14 cellular contexts compared by ENCODE assay signal in genomic region chr17:66364508-66365203, GRCh38.
DNase-seq lines count a peak whose midpoint lies in the region; ATAC-seq lines count a peak whose summit lies in the region.
"Had no signal": no experiment of that assay in that cellular context is flagged by ENCODE, and none has a peak within 500 bp of the region (broad histone marks: within the 10 kb centered on the region; RNA-seq: fewer than 3 reads in every experiment).

No MANE protein-coding gene starts in this region.

- no peak for DNase-seq in activated T-cell treated with anti-CD3 and anti-CD28 coated beads, Interleukin-2, amount 50 U/mL, for 24 hours
- DNase-seq in activated T-cell treated with anti-CD3 and anti-CD28 coated beads for 4 hours, result no peak
- peak; percentile 56 for DNase-seq in stimulated activated CD8-positive, alpha-beta memory T cell treated with anti-CD3 and anti-CD28 coated beads, Interleukin-4, amount 100 ng/mL, for 48 hours
- DNase-seq: KG1; left ventricle myocardium inferior; NCI-H1105; NCI-H2171; psoas muscle; stimulated activated CD4-positive, alpha-beta T cell treated with anti-CD3 and anti-CD28 coated beads, Interleukin-12 subunit alpha, Interleukin-12 subunit beta, amount 100 ng/mL, for 4 hours had no signal

- H3K27ac ChIP-seq in KOPT-K1 (ENCODE audit: low read depth, low read length, poor library complexity, severe bottlenecking), result peak overlapping the region; percentile 29
- H3K27ac ChIP-seq: left ventricle myocardium inferior, psoas muscle had no signal

- peak; percentile 67 for ATAC-seq in activated T-helper 17 cell treated with anti-CD3 and anti-CD28 coated beads, Interleukin-2, amount 50 U/mL, for 72 hours (replicated peaks)
- ATAC-seq in HG03097 (IDR thresholded peaks at IDR 0.05; ENCODE audit: low FRiP score, unreplicated experiment) (no peak), HG02759 (IDR thresholded peaks at IDR 0.05; ENCODE audit: unreplicated experiment) (no peak), HG03196 (IDR thresholded peaks at IDR 0.05; ENCODE audit: unreplicated experiment) (no peak)
- ATAC-seq: psoas muscle had no signal

- H3K9me3 Mint-ChIP-seq in activated T-cell treated with anti-CD3 and anti-CD28 coated beads, Interleukin-2, amount 50 U/mL, for 24 hours, result no peaks in the 10 kb centered on the region
- no peaks in the 10 kb centered on the region for H3K9me3 Mint-ChIP-seq in activated T-helper 17 cell treated with anti-CD3 and anti-CD28 coated beads, Interleukin-2, amount 50 U/mL, for 72 hours

- H3K27me3 Mint-ChIP-seq in activated T-cell treated with anti-CD3 and anti-CD28 coated beads, Interleukin-2, amount 50 U/mL, for 24 hours, result no peaks in the 10 kb centered on the region
- no peaks in the 10 kb centered on the region for H3K27me3 Mint-ChIP-seq in activated T-helper 17 cell treated with anti-CD3 and anti-CD28 coated beads, Interleukin-2, amount 50 U/mL, for 72 hours

- H3K27ac Mint-ChIP-seq in activated T-cell treated with anti-CD3 and anti-CD28 coated beads, Interleukin-2, amount 50 U/mL, for 24 hours, result peak overlapping the region; percentile 92
- H3K27ac Mint-ChIP-seq in activated T-helper 17 cell treated with anti-CD3 and anti-CD28 coated beads, Interleukin-2, amount 50 U/mL, for 72 hours, result peak overlapping the region; percentile 21

- H3K4me3 Mint-ChIP-seq in activated T-cell treated with anti-CD3 and anti-CD28 coated beads, Interleukin-2, amount 50 U/mL, for 24 hours, result peak overlapping the region; percentile 49
- peak overlapping the region; percentile 71 for H3K4me3 Mint-ChIP-seq in activated T-helper 17 cell treated with anti-CD3 and anti-CD28 coated beads, Interleukin-2, amount 50 U/mL, for 72 hours

- H3K36me3 ChIP-seq in KOPT-K1 (ENCODE audit: insufficient read depth, low read length), result 0 out of 2 replicates have a peak, but pooled peaks cover 4% of the 10 kb centered on the region
- H3K36me3 ChIP-seq: left ventricle myocardium inferior had no signal

- peaks cover 89% of the 10 kb centered on the region for H3K4me1 Mint-ChIP-seq in activated T-cell treated with anti-CD3 and anti-CD28 coated beads, Interleukin-2, amount 50 U/mL, for 24 hours (ENCODE audit: low read depth)
- peaks cover 45% of the 10 kb centered on the region for H3K4me1 Mint-ChIP-seq in activated T-helper 17 cell treated with anti-CD3 and anti-CD28 coated beads, Interleukin-2, amount 50 U/mL, for 72 hours

- no peaks in the 10 kb centered on the region for H3K9me3 ChIP-seq in KOPT-K1 (ENCODE audit: insufficient read depth, low read length, poor library complexity, severe bottlenecking)
- H3K9me3 ChIP-seq: left ventricle myocardium inferior, psoas muscle had no signal

- H3K36me3 Mint-ChIP-seq in activated T-cell treated with anti-CD3 and anti-CD28 coated beads, Interleukin-2, amount 50 U/mL, for 24 hours (ENCODE audit: low read depth), result peaks cover 51% of the 10 kb centered on the region
- peaks cover 10% of the 10 kb centered on the region for H3K36me3 Mint-ChIP-seq in activated T-helper 17 cell treated with anti-CD3 and anti-CD28 coated beads, Interleukin-2, amount 50 U/mL, for 72 hours (ENCODE audit: low read depth)
